Comparison of ENCODE assay signal across 23 cellular contexts in the genomic region with DNA sequence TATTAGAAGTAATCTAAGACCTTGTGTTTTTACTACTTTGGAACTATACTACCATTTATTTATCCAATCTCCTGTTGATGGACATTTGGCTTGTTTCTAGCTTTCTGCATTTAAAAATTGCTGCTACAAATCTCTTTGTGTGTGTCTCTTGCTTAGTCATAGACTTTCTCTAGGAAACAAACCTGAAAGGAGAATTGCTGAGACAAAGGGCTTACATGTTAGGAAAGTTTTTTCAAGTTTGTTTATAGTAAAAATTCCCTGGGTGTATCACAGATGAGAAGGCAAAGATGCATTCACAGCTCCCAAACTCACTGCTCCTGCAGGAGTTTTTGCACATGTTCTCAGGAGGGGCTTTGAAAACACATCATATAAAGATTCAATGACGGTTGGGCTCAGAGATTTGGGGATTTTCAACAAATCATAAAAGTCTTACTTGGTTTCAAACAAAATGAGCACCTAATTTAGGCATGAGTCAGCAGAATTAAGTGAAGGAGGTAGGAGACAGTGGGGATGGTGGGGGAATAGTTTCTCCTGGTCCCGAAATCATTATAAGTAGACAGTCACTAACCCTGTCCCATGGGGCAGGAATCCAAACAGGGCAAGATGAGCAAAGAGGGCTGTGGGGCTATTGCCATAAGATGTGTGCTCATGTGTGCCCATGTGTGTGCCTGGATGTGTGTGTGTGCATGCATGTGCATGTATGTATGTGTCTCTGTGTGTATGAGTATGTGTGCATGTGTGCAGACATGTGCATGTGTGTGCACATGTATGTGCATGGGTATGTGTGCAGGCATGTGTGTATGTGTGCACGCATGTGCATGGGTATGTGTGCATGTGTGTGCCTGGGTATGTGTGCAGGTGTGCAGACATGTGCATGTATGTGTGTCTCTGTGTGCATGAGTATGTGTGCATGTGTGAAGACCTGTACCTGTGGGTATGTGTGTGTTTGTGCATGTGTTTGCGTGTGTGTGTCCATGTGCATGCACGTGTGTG. TPM values are rescaled to one million over a fixed set of nuclear protein-coding genes. Genes with fewer than 3 reads are reported as not detected.
DNase-seq lines count a peak whose midpoint lies in the region; TF ChIP-seq lines count a peak whose summit lies in the region.
"Had no signal": no experiment of that assay in that cellular context is flagged by ENCODE, and none has a peak within 500 bp of the region (broad histone marks: within the 10 kb centered on the region; RNA-seq: fewer than 3 reads in every experiment).

No MANE protein-coding gene starts in this region.

- no peaks in the 10 kb centered on the region for H3K9me3 Mint-ChIP-seq in type B pancreatic cell
- no peaks in the 10 kb centered on the region for H3K9me3 Mint-ChIP-seq in activated T-helper 2 cell treated with anti-CD3 and anti-CD28 coated beads, Interferon-gamma antibody, Interleukin-2, Interleukin-4, amounts not matched to agents 10 μg/mL and 5 μg/mL and 100 μg/mL, durations not matched to agents 14 hours and 24 hours and 36 hours

- no peak overlapping the region for H3K4me3 Mint-ChIP-seq in type B pancreatic cell
- H3K4me3 Mint-ChIP-seq in activated T-helper 2 cell treated with anti-CD3 and anti-CD28 coated beads, Interferon-gamma antibody, Interleukin-2, Interleukin-4, amounts not matched to agents 10 μg/mL and 5 μg/mL and 100 μg/mL, durations not matched to agents 14 hours and 24 hours and 36 hours (ENCODE audit: low read depth): no peak overlapping the region

- no peak overlapping the region for H3K27ac Mint-ChIP-seq in type B pancreatic cell
- no peak overlapping the region for H3K27ac Mint-ChIP-seq in activated T-helper 2 cell treated with anti-CD3 and anti-CD28 coated beads, Interferon-gamma antibody, Interleukin-2, Interleukin-4, amounts not matched to agents 10 μg/mL and 5 μg/mL and 100 μg/mL, durations not matched to agents 14 hours and 24 hours and 36 hours

- no peak overlapping the region for H3K4me3 ChIP-seq in fibroblast of pulmonary artery (replicated peaks; ENCODE audit: low read depth, low read length)
- H3K4me3 ChIP-seq: BLaER1, body of pancreas, left ventricle myocardium inferior, mucosa of descending colon, tibial artery had no signal

- H3K36me3 Mint-ChIP-seq in type B pancreatic cell: no peaks in the 10 kb centered on the region
- no peaks in the 10 kb centered on the region for H3K36me3 Mint-ChIP-seq in activated T-helper 2 cell treated with anti-CD3 and anti-CD28 coated beads, Interferon-gamma antibody, Interleukin-2, Interleukin-4, amounts not matched to agents 10 μg/mL and 5 μg/mL and 100 μg/mL, durations not matched to agents 14 hours and 24 hours and 36 hours (ENCODE audit: low read depth)

- H3K4me1 Mint-ChIP-seq in type B pancreatic cell (ENCODE audit: unreplicated experiment): peaks cover 49% of the 10 kb centered on the region
- H3K4me1 Mint-ChIP-seq in activated T-helper 2 cell treated with anti-CD3 and anti-CD28 coated beads, Interferon-gamma antibody, Interleukin-2, Interleukin-4, amounts not matched to agents 10 μg/mL and 5 μg/mL and 100 μg/mL, durations not matched to agents 14 hours and 24 hours and 36 hours (ENCODE audit: low read depth): peaks cover 28% of the 10 kb centered on the region

- DNase-seq in H4 (ENCODE audit: low spot score) (peak; percentile 61), astrocyte of the hippocampus (ENCODE audit: low read depth, low spot score) (peak; percentile 50), fibroblast of pulmonary artery (ENCODE audit: low read depth) (peak; percentile 53), type B pancreatic cell (ENCODE audit: extremely low spot score, unreplicated experiment) (peak; percentile 25), RKO (ENCODE audit: low spot score) (no peak), NCI-H82 (lab: John Stamatoyannopoulos, UW) (no peak)
- DNase-seq in activated T-helper 2 cell treated with anti-CD3 and anti-CD28 coated beads, Interferon-gamma antibody, Interleukin-2, Interleukin-4, amounts not matched to agents 10 μg/mL and 5 μg/mL and 100 μg/mL, durations not matched to agents 14 hours and 24 hours and 36 hours (ENCODE audit: low spot score): no peak
- DNase-seq: activated CD4-positive, alpha-beta T cell treated with anti-CD3 and anti-CD28 coated beads, Interleukin-2, amount 50 U/mL, for 4 hours; activated naive CD4-positive, alpha-beta T cell treated with Interleukin-2 at 50 U/mL for 16 hours; body of pancreas; Calu3; cortex of kidney; left ventricle myocardium inferior; mucosa of descending colon; NCI-H2171 treated with DMSO at 0.1 percent for 48 hours; NCI-H526 treated with DMSO at 0.1 percent for 48 hours; OCI-M1; right cardiac atrium; SIG-M5; stimulated activated naive CD4-positive, alpha-beta T cell; T-helper 1 cell; tibial artery had no signal

- H3K27me3 Mint-ChIP-seq in type B pancreatic cell: no peaks in the 10 kb centered on the region
- H3K27me3 Mint-ChIP-seq in activated T-helper 2 cell treated with anti-CD3 and anti-CD28 coated beads, Interferon-gamma antibody, Interleukin-2, Interleukin-4, amounts not matched to agents 10 μg/mL and 5 μg/mL and 100 μg/mL, durations not matched to agents 14 hours and 24 hours and 36 hours (ENCODE audit: low read depth): peaks cover 15% of the 10 kb centered on the region

- TF ChIP-seq CTCF in fibroblast of pulmonary artery (IDR thresholded peaks at IDR 0.05; ENCODE audit: low read length, missing control alignments): no peak
- TF ChIP-seq CTCF in type B pancreatic cell (conservative IDR thresholded peaks at IDR 0.05): no peak

- intact Hi-C loops in activated T-helper 2 cell treated with anti-CD3 and anti-CD28 coated beads, Interferon-gamma antibody, Interleukin-2, Interleukin-4, amounts not matched to agents 10 μg/mL and 5 μg/mL and 100 μg/mL, durations not matched to agents 14 hours and 24 hours and 36 hours (cut with micrococcal nuclease): loop anchor here (5.0 kb wide), 1 partner anchor 329 kb away; no protein-coding TSS in a partner anchor

RNA-seq across cellular contexts. Expression of a gene that starts 43.4 kb away (rescaled TPM):
- 34.8 and 44.8 TPM in 2 replicates for total RNA-seq in H4 (2014; rRNA removed; shearing (Covaris generic))
- 9.3 and 37.9 TPM in 2 replicates for total RNA-seq in type B pancreatic cell (ENCODE audit: low replicate concordance)
- 7.1 and 7.5 TPM in 2 replicates for total RNA-seq in activated T-helper 2 cell treated with anti-CD3 and anti-CD28 coated beads, Interferon-gamma antibody, Interleukin-2, Interleukin-4, amounts not matched to agents 10 μg/mL and 5 μg/mL and 100 μg/mL, durations not matched to agents 14 hours and 24 hours and 36 hours

Comparison
In these comparisons a context has a peak if more than half of its experiments do, and no peak if none do; other contexts are left out.
1. DNase-seq: peak in H4 (single experiment), astrocyte of the hippocampus (single experiment), fibroblast of pulmonary artery (single experiment) and type B pancreatic cell (single experiment); none in RKO (single experiment), activated T-helper 2 cell treated with anti-CD3 and anti-CD28 coated beads, Interferon-gamma antibody, Interleukin-2, Interleukin-4, amounts not matched to agents 10 μg/mL and 5 μg/mL and 100 μg/mL, durations not matched to agents 14 hours and 24 hours and 36 hours (single experiment) and NCI-H82 (single experiment).